ENCODE assay signal across 8 cellular contexts in the genomic region with DNA sequence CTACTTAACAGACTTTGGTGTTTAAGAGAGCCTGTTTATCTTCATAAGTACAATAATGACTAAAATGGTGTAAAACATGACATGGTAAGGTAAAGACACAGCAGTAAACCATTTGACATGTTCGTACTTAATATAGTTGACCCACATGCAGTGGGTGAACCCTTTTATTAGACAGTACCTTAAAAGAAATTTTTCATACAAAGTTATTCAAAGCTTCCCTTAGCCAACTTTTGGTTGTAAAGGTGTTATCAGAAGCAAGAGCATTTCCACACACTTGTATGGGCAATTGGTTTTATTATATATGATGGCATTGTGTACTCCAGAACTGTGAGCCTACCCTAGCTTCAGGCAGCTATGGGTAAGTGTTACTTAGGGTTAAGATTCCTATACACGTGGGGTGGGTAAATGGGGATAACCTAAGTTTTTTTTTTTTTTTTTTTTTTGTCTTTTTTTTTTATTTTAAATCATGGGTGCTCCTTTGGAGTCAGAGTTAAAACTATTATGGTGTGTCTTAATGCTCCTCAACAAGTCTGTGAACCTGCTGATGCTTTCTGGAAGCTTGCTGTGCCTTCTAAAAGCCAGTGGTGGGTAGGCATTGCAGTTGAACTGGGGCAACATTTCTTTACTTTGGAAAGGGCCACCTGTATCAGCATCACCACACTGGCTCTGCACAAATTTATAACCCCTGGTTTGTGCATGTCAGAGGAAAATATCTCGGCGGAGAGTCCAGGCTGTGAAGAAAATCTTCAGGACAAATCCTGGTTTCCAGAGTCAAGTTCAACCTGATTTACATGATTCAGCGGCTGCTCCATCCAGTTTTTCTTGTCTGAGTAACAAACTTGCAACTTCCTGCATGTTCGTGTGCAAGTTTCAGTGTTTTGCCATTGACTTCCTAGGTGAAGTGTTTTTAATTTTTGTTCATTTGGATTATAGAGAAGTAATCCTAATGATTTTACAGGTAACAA. TPM values are rescaled to one million over a fixed set of nuclear protein-coding genes. Genes with fewer than 3 reads are reported as not detected.
DNase-seq lines count a peak whose midpoint lies in the region; ATAC-seq and TF ChIP-seq lines count a peak whose summit lies in the region.

No MANE protein-coding gene starts in this region.

- no peaks in the 10 kb centered on the region for H3K9me3 Mint-ChIP-seq in osteocyte (ENCODE audit: unreplicated experiment)

- DNase-seq in H7 (no peak), RPMI8226 (peak; percentile 21), epithelial cell of prostate (ENCODE audit: low read depth, low spot score) (peak; percentile 68), osteocyte (ENCODE audit: extremely low spot score, unreplicated experiment) (no peak), GOT3 (lab: John Stamatoyannopoulos, UW) (no peak), cerebellar nuclear complex (lab: John Stamatoyannopoulos, UW) (no peak), NCI-H1436 treated with DMSO at 0.1 percent for 48 hours (lab: John Stamatoyannopoulos, UW) (no peak)

- peak overlapping the region; percentile 99 for H3K4me3 Mint-ChIP-seq in osteocyte (ENCODE audit: unreplicated experiment)

- peaks cover 34% of the 10 kb centered on the region for H3K36me3 Mint-ChIP-seq in osteocyte (ENCODE audit: unreplicated experiment)

- peak overlapping the region; percentile 100 for H3K27ac Mint-ChIP-seq in osteocyte (ENCODE audit: unreplicated experiment)

- no peak for TF ChIP-seq CTCF in osteocyte (IDR thresholded peaks at IDR 0.05)

- no peaks in the 10 kb centered on the region for H3K27me3 Mint-ChIP-seq in osteocyte (ENCODE audit: unreplicated experiment)

- no peak for ATAC-seq in GM19467 (IDR thresholded peaks at IDR 0.05; ENCODE audit: unreplicated experiment)

- peaks cover 44% of the 10 kb centered on the region for H3K4me1 Mint-ChIP-seq in osteocyte (ENCODE audit: unreplicated experiment)

- no peaks in the 10 kb centered on the region for H3K27me3 ChIP-seq in H7 (ENCODE audit: control insufficient read depth, insufficient read depth, low read length)

- peak overlapping the region; percentile 92 for H3K27ac ChIP-seq in epithelial cell of prostate

- peaks cover 3% of the 10 kb centered on the region for H3K36me3 ChIP-seq in H7 (replicated peaks; ENCODE audit: control insufficient read depth, insufficient read depth, low read length)

- peak overlapping the region; percentile 96; the same call in 1 of the 2 replicates for H3K4me3 ChIP-seq in H7 (ENCODE audit: insufficient read depth, low read depth, low read length)

RNA-seq across cellular contexts. Expression of gene PCF11, which starts 3.3 kb away (rescaled TPM):
- 25.4 and 29.9 TPM in 2 replicates for total RNA-seq in H7 (2014; rRNA removed; shearing (Covaris generic))
- 56.0 and 66.6 TPM in 2 replicates for total RNA-seq in osteocyte

RNA-seq across cellular contexts. Expression of gene ANKRD42, which starts 33.3 kb away (rescaled TPM):
- 3.3 and 5.5 TPM in 2 replicates for total RNA-seq in H7 (2014; rRNA removed; shearing (Covaris generic))
- 8.8 and 9.8 TPM in 2 replicates for total RNA-seq in osteocyte

Comparison
In these comparisons a context has a peak if more than half of its experiments do, and no peak if none do; other contexts are left out.
1. DNase-seq: peak in RPMI8226 (single experiment) and epithelial cell of prostate (single experiment); none in H7 (single experiment), osteocyte (single experiment), GOT3 (single experiment), cerebellar nuclear complex (0 of 2) and NCI-H1436 treated with DMSO at 0.1 percent for 48 hours (single experiment).